1 cellular context compared by ENCODE assay signal in the genomic region with DNA sequence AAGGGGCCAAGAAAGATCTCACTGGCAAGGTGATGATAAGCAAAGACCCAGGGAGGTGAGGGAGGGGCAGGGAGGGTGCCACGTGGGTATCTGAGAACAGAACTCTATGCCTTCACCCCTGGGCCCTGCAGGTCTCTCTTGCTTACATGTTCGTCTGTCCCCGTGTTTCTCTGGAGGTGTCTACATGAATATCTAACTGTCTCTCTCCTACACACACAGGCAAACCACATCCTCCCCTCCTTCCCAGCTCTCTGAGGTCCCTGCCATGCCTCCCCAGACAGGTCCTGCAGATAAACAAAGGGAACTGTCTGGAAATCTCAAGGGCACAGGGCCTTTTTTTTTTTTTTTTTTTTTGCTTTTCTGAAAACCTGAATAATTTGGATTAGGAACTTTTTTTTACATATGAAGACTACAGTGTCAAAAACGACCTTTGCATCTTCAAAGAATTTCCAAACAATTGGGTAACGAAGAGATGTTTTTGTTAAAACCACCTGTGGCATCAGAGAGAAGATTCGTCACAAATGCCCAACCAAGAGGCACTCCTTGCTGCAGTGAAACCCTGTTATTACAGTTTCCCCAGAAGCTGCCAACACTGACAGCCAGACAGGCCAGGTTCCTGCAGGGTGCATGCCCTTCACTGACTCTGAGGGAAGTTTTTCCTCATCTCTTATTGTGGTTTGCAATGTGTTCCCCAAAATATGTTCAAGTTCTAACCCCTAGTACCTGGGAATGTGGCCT.
TF ChIP-seq lines count a peak whose summit lies in the region.

No MANE protein-coding gene starts in this region.

TF ChIP-seq in K562, 482 proteins besides CTCF, POLR2A, EP300 and RAD21:
- TF ChIP-seq TCF3 (CRISPR knock-in tag; IDR thresholded peaks at IDR 0.05), result peak; percentile 40; the same call in 1 of the 2 replicates
- TF ChIP-seq ZNF384 (IDR thresholded peaks at IDR 0.05; ENCODE audit: low read depth, low read length), result 0 out of 2 replicates have a peak, but pooled peaks have one; percentile 30
- no peak for TF ChIP-seq KDM5B (IDR thresholded peaks at IDR 0.05; ENCODE audit: insufficient replicate concordance, low read depth, low read length)
- TF ChIP-seq TOE1 (IDR thresholded peaks at IDR 0.05; ENCODE audit: borderline replicate concordance), result no peak
- no peak for TF ChIP-seq TOE1 (CRISPR knock-in tag; IDR thresholded peaks at IDR 0.05; ENCODE audit: borderline replicate concordance, low read depth)
- TF ChIP-seq, protein P1, sequence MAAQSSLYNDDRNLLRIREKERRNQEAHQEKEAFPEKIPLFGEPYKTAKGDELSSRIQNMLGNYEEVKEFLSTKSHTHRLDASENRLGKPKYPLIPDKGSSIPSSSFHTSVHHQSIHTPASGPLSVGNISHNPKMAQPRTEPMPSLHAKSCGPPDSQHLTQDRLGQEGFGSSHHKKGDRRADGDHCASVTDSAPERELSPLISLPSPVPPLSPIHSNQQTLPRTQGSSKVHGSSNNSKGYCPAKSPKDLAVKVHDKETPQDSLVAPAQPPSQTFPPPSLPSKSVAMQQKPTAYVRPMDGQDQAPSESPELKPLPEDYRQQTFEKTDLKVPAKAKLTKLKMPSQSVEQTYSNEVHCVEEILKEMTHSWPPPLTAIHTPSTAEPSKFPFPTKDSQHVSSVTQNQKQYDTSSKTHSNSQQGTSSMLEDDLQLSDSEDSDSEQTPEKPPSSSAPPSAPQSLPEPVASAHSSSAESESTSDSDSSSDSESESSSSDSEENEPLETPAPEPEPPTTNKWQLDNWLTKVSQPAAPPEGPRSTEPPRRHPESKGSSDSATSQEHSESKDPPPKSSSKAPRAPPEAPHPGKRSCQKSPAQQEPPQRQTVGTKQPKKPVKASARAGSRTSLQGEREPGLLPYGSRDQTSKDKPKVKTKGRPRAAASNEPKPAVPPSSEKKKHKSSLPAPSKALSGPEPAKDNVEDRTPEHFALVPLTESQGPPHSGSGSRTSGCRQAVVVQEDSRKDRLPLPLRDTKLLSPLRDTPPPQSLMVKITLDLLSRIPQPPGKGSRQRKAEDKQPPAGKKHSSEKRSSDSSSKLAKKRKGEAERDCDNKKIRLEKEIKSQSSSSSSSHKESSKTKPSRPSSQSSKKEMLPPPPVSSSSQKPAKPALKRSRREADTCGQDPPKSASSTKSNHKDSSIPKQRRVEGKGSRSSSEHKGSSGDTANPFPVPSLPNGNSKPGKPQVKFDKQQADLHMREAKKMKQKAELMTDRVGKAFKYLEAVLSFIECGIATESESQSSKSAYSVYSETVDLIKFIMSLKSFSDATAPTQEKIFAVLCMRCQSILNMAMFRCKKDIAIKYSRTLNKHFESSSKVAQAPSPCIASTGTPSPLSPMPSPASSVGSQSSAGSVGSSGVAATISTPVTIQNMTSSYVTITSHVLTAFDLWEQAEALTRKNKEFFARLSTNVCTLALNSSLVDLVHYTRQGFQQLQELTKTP (IDR thresholded peaks at IDR 0.05; ENCODE audit: low read depth in 1 of 2, partially characterized antibody in 2 of 2), result peak in 1 of 2 experiments; percentile 38
- peak; percentile 19; the same call in 1 of the 2 replicates for TF ChIP-seq GABPA (tag; conservative IDR thresholded peaks at IDR 0.05; ENCODE audit: low read depth)
- TF ChIP-seq, protein P2, sequence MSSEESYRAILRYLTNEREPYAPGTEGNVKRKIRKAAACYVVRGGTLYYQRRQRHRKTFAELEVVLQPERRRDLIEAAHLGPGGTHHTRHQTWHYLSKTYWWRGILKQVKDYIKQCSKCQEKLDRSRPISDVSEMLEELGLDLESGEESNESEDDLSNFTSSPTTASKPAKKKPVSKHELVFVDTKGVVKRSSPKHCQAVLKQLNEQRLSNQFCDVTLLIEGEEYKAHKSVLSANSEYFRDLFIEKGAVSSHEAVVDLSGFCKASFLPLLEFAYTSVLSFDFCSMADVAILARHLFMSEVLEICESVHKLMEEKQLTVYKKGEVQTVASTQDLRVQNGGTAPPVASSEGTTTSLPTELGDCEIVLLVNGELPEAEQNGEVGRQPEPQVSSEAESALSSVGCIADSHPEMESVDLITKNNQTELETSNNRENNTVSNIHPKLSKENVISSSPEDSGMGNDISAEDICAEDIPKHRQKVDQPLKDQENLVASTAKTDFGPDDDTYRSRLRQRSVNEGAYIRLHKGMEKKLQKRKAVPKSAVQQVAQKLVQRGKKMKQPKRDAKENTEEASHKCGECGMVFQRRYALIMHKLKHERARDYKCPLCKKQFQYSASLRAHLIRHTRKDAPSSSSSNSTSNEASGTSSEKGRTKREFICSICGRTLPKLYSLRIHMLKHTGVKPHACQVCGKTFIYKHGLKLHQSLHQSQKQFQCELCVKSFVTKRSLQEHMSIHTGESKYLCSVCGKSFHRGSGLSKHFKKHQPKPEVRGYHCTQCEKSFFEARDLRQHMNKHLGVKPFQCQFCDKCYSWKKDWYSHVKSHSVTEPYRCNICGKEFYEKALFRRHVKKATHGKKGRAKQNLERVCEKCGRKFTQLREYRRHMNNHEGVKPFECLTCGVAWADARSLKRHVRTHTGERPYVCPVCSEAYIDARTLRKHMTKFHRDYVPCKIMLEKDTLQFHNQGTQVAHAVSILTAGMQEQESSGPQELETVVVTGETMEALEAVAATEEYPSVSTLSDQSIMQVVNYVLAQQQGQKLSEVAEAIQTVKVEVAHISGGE (CRISPR knock-in tag; IDR thresholded peaks at IDR 0.05), result 0 out of 6 replicates have a peak, but pooled peaks of 1 of the 3 experiments have one; percentile 9
